ENCODE assay signal across 8 cellular contexts in genomic region chr10:32056136-32057040, GRCh38.
A peak's percentile ranks its signal among the peaks of the same experiment; 100 is the strongest.
DNase-seq lines count a peak whose midpoint lies in the region; ATAC-seq and TF ChIP-seq lines count a peak whose summit lies in the region.

TSS of gene KIF5B (minus strand) at chr10:32056425. CDS start at chr10:32055973, 452 bp downstream.

- H3K4me1 ChIP-seq in effector memory CD4-positive, alpha-beta T cell (ENCODE audit: control insufficient read depth, insufficient read depth, low read length, poor library complexity, severe bottlenecking): peaks cover 17% of the 10 kb centered on the region

- H3K4me1 Mint-ChIP-seq in memory B cell: peaks cover 19% of the 10 kb centered on the region

- no peaks in the 10 kb centered on the region for H3K9me3 Mint-ChIP-seq in memory B cell

- no peaks in the 10 kb centered on the region for H3K27me3 Mint-ChIP-seq in memory B cell

- no peaks in the 10 kb centered on the region for H3K36me3 Mint-ChIP-seq in memory B cell

- peak; percentile 90 for ATAC-seq in GM19467 (IDR thresholded peaks at IDR 0.05; ENCODE audit: unreplicated experiment)
- ATAC-seq in memory B cell (ENCODE audit: low read depth): peak; percentile 78

- H3K27ac ChIP-seq in HL-60 (replicated peaks): peak within 1 kb of the TSS; percentile 99
- peak within 1 kb of the TSS; percentile 86 for H3K27ac ChIP-seq in effector memory CD4-positive, alpha-beta T cell (ENCODE audit: insufficient read depth, low read length, poor library complexity, severe bottlenecking)

- H3K4me3 ChIP-seq in HL-60 (replicated peaks; ENCODE audit: insufficient read depth, low read length): peak within 1 kb of the TSS; percentile 87
- peak within 1 kb of the TSS; percentile 88 for H3K4me3 ChIP-seq in effector memory CD4-positive, alpha-beta T cell (ENCODE audit: insufficient read depth, low read depth, low read length, poor library complexity, severe bottlenecking)

- no peaks in the 10 kb centered on the region for H3K36me3 ChIP-seq in effector memory CD4-positive, alpha-beta T cell (ENCODE audit: control insufficient read depth, insufficient read depth, low read length)

- H3K27ac Mint-ChIP-seq in memory B cell: peak within 1 kb of the TSS; percentile 92

- peak; percentile 70 for DNase-seq in CMK (ENCODE audit: low read depth)
- DNase-seq in HL-60 (ENCODE audit: low read depth in 1 of 2, low spot score in 1 of 2): peak; percentile 74 to 82
- DNase-seq in NOMO-1 (lab: John Stamatoyannopoulos, UW; ENCODE audit: unreplicated experiment in 2 of 2): peak; percentile 77 to 88
- peak; percentile 64 to 76 for DNase-seq in activated CD8-positive, alpha-beta memory T cell treated with anti-CD3 and anti-CD28 coated beads for 4 hours (ENCODE audit: low read depth in 2 of 2)
- peak; percentile 72 to 81 (median 74) for DNase-seq in effector memory CD4-positive, alpha-beta T cell
- DNase-seq in memory B cell (ENCODE audit: low spot score in 2 of 2): peak; percentile 83 to 91
- DNase-seq in stimulated activated CD8-positive, alpha-beta memory T cell treated with anti-CD3 and anti-CD28 coated beads, Interleukin-12 subunit alpha, Interleukin-12 subunit beta, amount 100 ng/mL, for 1 hour (ENCODE audit: low read depth): peak; percentile 74

- no peaks in the 10 kb centered on the region for H3K27me3 ChIP-seq in HL-60 (ENCODE audit: insufficient read depth, poor library complexity, severe bottlenecking)
- H3K27me3 ChIP-seq in effector memory CD4-positive, alpha-beta T cell (replicated peaks; ENCODE audit: control insufficient read depth, insufficient read depth, low read length, poor library complexity, severe bottlenecking): no peaks in the 10 kb centered on the region

- no peak for TF ChIP-seq CTCF in HL-60 (IDR thresholded peaks at IDR 0.05; ENCODE audit: insufficient read depth, low read length)

- H3K9me3 ChIP-seq in effector memory CD4-positive, alpha-beta T cell (ENCODE audit: control insufficient read depth, low read length): no peaks in the 10 kb centered on the region

- peak within 1 kb of the TSS; percentile 99 for H3K4me3 Mint-ChIP-seq in memory B cell

Comparison
In these comparisons a context has a peak if more than half of its experiments do, and no peak if none do; other contexts are left out.
1. Peak in every context shown above with its lines: DNase-seq, ATAC-seq, H3K4me3 ChIP-seq and H3K27ac ChIP-seq.